In genomic region chr1:10283318-10283984, GRCh38 we compare ENCODE assay signal across 12 cellular contexts.
DNase-seq lines count a peak whose midpoint lies in the region; ATAC-seq and TF ChIP-seq lines count a peak whose summit lies in the region.
"Had no signal": no experiment of that assay in that cellular context is flagged by ENCODE, and none has a peak within 500 bp of the region (broad histone marks: within the 10 kb centered on the region; RNA-seq: fewer than 3 reads in every experiment).

No MANE protein-coding gene starts in this region.

- DNase-seq in BE2C (peak; percentile 5), foreskin melanocyte (no peak)
- DNase-seq: activated CD4-positive, CD25-positive, alpha-beta regulatory T cell; Calu3 had no signal

- H3K27ac ChIP-seq in layer of hippocampus (ENCODE audit: low read depth, low read length) = peak overlapping the region; percentile 55
- H3K27ac ChIP-seq: RWPE1, vagina had no signal

- no peaks in the 10 kb centered on the region for H3K4me1 ChIP-seq in BE2C
- H3K4me1 ChIP-seq: vagina had no signal

- ATAC-seq in GM18520 (IDR thresholded peaks at IDR 0.05; ENCODE audit: unreplicated experiment) (peak; percentile 58), SK-N-SH treated with all-trans-retinoic acid at 6 μM for 48 hours (peak; percentile 62), GM18519 (IDR thresholded peaks at IDR 0.05; ENCODE audit: low FRiP score, unreplicated experiment) (no peak), GM18873 (IDR thresholded peaks at IDR 0.05; ENCODE audit: low FRiP score, unreplicated experiment) (no peak), HG02798 (IDR thresholded peaks at IDR 0.05; ENCODE audit: poor library complexity, unreplicated experiment) (no peak)

- H3K9me3 ChIP-seq in BE2C = no peaks in the 10 kb centered on the region
- H3K9me3 ChIP-seq: vagina had no signal

- TF ChIP-seq CTCF in BE2C (IDR thresholded peaks at IDR 0.05; ENCODE audit: low read depth, low read length) = no peak

- no peak overlapping the region for H3K4me3 ChIP-seq in BE2C (ENCODE audit: low read depth, low read length)
- H3K4me3 ChIP-seq: vagina had no signal

- H3K27me3 ChIP-seq in BE2C = no peaks in the 10 kb centered on the region
- H3K27me3 ChIP-seq in layer of hippocampus (ENCODE audit: control insufficient read depth, insufficient read depth, low read length) = no peaks in the 10 kb centered on the region
- H3K27me3 ChIP-seq: vagina had no signal

- H3K36me3 ChIP-seq in BE2C = no peaks in the 10 kb centered on the region; the same call in 1 of the 2 replicates

TF ChIP-seq in SK-N-SH treated with all-trans-retinoic acid at 6 μM for 48 hours, 23 proteins besides CTCF, POLR2A, EP300 and RAD21:
- TF ChIP-seq TOX (CRISPR knock-in tag; IDR thresholded peaks at IDR 0.05; ENCODE audit: borderline replicate concordance) (peak; percentile 5; the same call in 1 of the 2 replicates), OSR1 (CRISPR knock-in tag; IDR thresholded peaks at IDR 0.05) (no peak)

Comparison
In these comparisons a context has a peak if more than half of its experiments do, and no peak if none do; other contexts are left out.
1. ATAC-seq: peak in GM18520 (single experiment) and SK-N-SH treated with all-trans-retinoic acid at 6 μM for 48 hours (single experiment); none in GM18519 (single experiment), GM18873 (single experiment) and HG02798 (single experiment).